Comparison of ENCODE assay signal across 25 cellular contexts in the genomic region with DNA sequence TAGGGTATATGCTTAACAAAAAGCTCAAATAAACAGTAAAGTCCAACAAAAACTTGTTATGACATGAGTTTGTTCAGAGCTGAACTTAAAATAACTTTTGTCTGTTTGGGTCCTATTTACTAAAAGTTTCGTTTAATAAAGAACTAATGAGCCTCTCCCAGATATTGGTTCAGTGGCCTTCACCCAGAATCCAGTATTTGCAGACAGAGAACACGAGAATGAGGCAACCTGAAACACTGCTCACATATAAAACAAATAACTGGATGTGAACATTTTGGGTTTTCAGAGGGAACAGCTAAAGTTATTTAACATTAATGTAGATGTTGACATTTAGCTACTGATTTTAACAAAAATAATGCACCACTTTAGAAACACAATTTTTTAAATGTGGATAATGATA.
DNase-seq lines count a peak whose midpoint lies in the region; ATAC-seq, FAIRE-seq and TF ChIP-seq lines count a peak whose summit lies in the region.
"Had no signal": no experiment of that assay in that cellular context is flagged by ENCODE, and none has a peak within 500 bp of the region (broad histone marks: within the 10 kb centered on the region; RNA-seq: fewer than 3 reads in every experiment).

No MANE protein-coding gene starts in this region.

- TF ChIP-seq EP300 in HepG2 (IDR thresholded peaks at IDR 0.05; ENCODE audit: low read depth in 2 of 2, low read length in 2 of 2) (no peak), HepG2 (CRISPR knock-in tag; IDR thresholded peaks at IDR 0.05; ENCODE audit: borderline replicate concordance) (no peak)

- no peaks in the 10 kb centered on the region for H4K20me1 ChIP-seq in HepG2 (ENCODE audit: insufficient read depth, low read length)
- H4K20me1 ChIP-seq in neural progenitor cell (ENCODE audit: low read depth) = no peaks in the 10 kb centered on the region
- H4K20me1 ChIP-seq: BLaER1 had no signal

- peaks cover 17% of the 10 kb centered on the region for H3F3A ChIP-seq in neural progenitor cell (ENCODE audit: low read depth)

- no peak overlapping the region for H3K27ac ChIP-seq in right lobe of liver
- no peak overlapping the region for H3K27ac ChIP-seq in HepG2 (ENCODE audit: extremely low read length, insufficient read depth, low read length)
- peak overlapping the region; percentile 75 for H3K27ac ChIP-seq in neural progenitor cell
- no peak overlapping the region for H3K27ac ChIP-seq in heart left ventricle
- H3K27ac ChIP-seq: 22Rv1, A549, BLaER1 had no signal

- ATAC-seq in right lobe of liver (peak; percentile 63 to 82 (median 66)), HepG2 (no peak), heart left ventricle (no peak)
- ATAC-seq: A549, GM12878 had no signal

- in situ Hi-C loops in HepG2 (cut with HindIII; ENCODE audit: extremely low pct_ligation_motif_present, low pct_unique_long_range_greater_than_20kb) = no loop called here

- H3K4me3 Mint-ChIP-seq in neural progenitor cell = no peak overlapping the region
- H3K4me3 Mint-ChIP-seq: CD14-positive monocyte; CD4-positive, alpha-beta memory T cell; CD4-positive, CD25-positive, alpha-beta regulatory T cell; CD8-positive, alpha-beta memory T cell had no signal

- H3K4me2 ChIP-seq in HepG2 (ENCODE audit: low read depth, low read length) (no peak overlapping the region), neural progenitor cell (no peak overlapping the region)
- H3K4me2 ChIP-seq: A549, BLaER1 had no signal

- FAIRE-seq in HepG2 (lab: Jason Lieb, UNC) = no peak
- FAIRE-seq: A549, GM12878, GM12892, GM18507 had no signal

- H3K9me3 Mint-ChIP-seq in neural progenitor cell = peaks cover 7% of the 10 kb centered on the region
- H3K9me3 Mint-ChIP-seq: CD14-positive monocyte had no signal

- H3K27ac Mint-ChIP-seq in neural progenitor cell = no peak overlapping the region
- H3K27ac Mint-ChIP-seq: CD14-positive monocyte; CD4-positive, alpha-beta memory T cell; CD4-positive, CD25-positive, alpha-beta regulatory T cell; CD8-positive, alpha-beta memory T cell had no signal

- H3K36me3 Mint-ChIP-seq in neural progenitor cell = peaks cover 2% of the 10 kb centered on the region
- H3K36me3 Mint-ChIP-seq: CD14-positive monocyte; CD4-positive, alpha-beta memory T cell; CD4-positive, CD25-positive, alpha-beta regulatory T cell; CD8-positive, alpha-beta memory T cell had no signal

- no peaks in the 10 kb centered on the region for H3K27me3 ChIP-seq in right lobe of liver
- no peaks in the 10 kb centered on the region for H3K27me3 ChIP-seq in HepG2 (ENCODE audit: control insufficient read depth in 1 of 2, insufficient read depth in 2 of 2, low read length in 2 of 2)
- no peaks in the 10 kb centered on the region for H3K27me3 ChIP-seq in neural progenitor cell
- no peaks in the 10 kb centered on the region for H3K27me3 ChIP-seq in heart left ventricle
- H3K27me3 ChIP-seq: BE2C, BLaER1 had no signal

- H3K4me3 ChIP-seq in right lobe of liver (no peak overlapping the region), HepG2 (replicated peaks in 1 of 3; ENCODE audit: insufficient read depth in 1 of 3, low read depth in 2 of 3, low read length in 3 of 3) (no peak overlapping the region), neural progenitor cell (no peak overlapping the region), heart left ventricle (no peak overlapping the region)
- H3K4me3 ChIP-seq: A549, BLaER1, GM12878 had no signal

- POLR2A ChIA-PET in HepG2 (lab: Yijun Ruan, JAX) = no interaction called here

- no peaks in the 10 kb centered on the region for H3K9me3 ChIP-seq in right lobe of liver
- no peaks in the 10 kb centered on the region for H3K9me3 ChIP-seq in HepG2 (ENCODE audit: low read length)
- peaks cover 14% of the 10 kb centered on the region for H3K9me3 ChIP-seq in neural progenitor cell (ENCODE audit: low read depth)
- H3K9me3 ChIP-seq in heart left ventricle = no peaks in the 10 kb centered on the region
- H3K9me3 ChIP-seq: A549, BE2C, BLaER1 had no signal

- intact Hi-C loops in right lobe of liver (cut with DNase I) (no loop called here), HepG2 (cut with micrococcal nuclease; ENCODE audit: unreplicated experiment) (no loop called here), heart left ventricle (cut with DNase I) (no loop called here)

- no peaks in the 10 kb centered on the region for H3K27me3 Mint-ChIP-seq in neural progenitor cell (ENCODE audit: insufficient read depth, low read depth)
- H3K27me3 Mint-ChIP-seq: CD4-positive, alpha-beta memory T cell; CD4-positive, CD25-positive, alpha-beta regulatory T cell; CD8-positive, alpha-beta memory T cell had no signal

- no peak overlapping the region for H2AFZ ChIP-seq in HepG2 (ENCODE audit: low read length)
- no peak overlapping the region for H2AFZ ChIP-seq in neural progenitor cell (replicated peaks)

- no peak for TF ChIP-seq RAD21 in HepG2 (CRISPR knock-in tag; IDR thresholded peaks at IDR 0.05)

- DNase-seq in right lobe of liver (no peak), HepG2 (ENCODE audit: low spot score) (no peak), neural progenitor cell (ENCODE audit: low spot score) (no peak), heart left ventricle (no peak), hypothalamus (lab: John Stamatoyannopoulos, UW) (no peak)
- DNase-seq: BE2C; C1 segment of cervical spinal cord; CD4-positive, alpha-beta memory T cell; CD4-positive, CD25-positive, alpha-beta regulatory T cell; CD8-positive, alpha-beta memory T cell; COR-L47; DMS 273 treated with DMSO at 0.1 percent for 48 hours; DMS153; DMS53; DMS79; DND-41; EL; GDM1 had no signal

- CTCF ChIA-PET in HepG2 (lab: Yijun Ruan, JAX; ENCODE audit: low intra/inter-chr PET ratio, low total read pairs) = no interaction called here

- H3K36me3 ChIP-seq in right lobe of liver (no peaks in the 10 kb centered on the region), HepG2 (replicated peaks in 1 of 2; ENCODE audit: control insufficient read depth in 1 of 2, insufficient read depth in 2 of 2, low read length in 2 of 2) (0 out of 5 replicates have a peak, but pooled peaks cover 0 to 3% of the 10 kb centered on the region in 2 experiments), neural progenitor cell (no peaks in the 10 kb centered on the region), heart left ventricle (no peaks in the 10 kb centered on the region)
- H3K36me3 ChIP-seq: BE2C, BLaER1 had no signal

- no peaks in the 10 kb centered on the region for H3K79me2 ChIP-seq in HepG2 (ENCODE audit: insufficient read depth, low read length)
- H3K79me2 ChIP-seq in neural progenitor cell (ENCODE audit: low read depth) = no peaks in the 10 kb centered on the region

- no TSS peak for BruUV-seq in HepG2 (replicated peaks; lab: Mats Ljungman, UMichigan)

- H3K4me1 ChIP-seq in right lobe of liver = peaks cover 0 to 13% (median 0%) of the 10 kb centered on the region in 4 donors
- H3K4me1 ChIP-seq in HepG2 (ENCODE audit: insufficient read depth, low read length) = peaks cover 12% of the 10 kb centered on the region
- H3K4me1 ChIP-seq in neural progenitor cell = peaks cover 24% of the 10 kb centered on the region
- no peaks in the 10 kb centered on the region for H3K4me1 ChIP-seq in heart left ventricle
- H3K4me1 ChIP-seq: A549, BE2C, BLaER1 had no signal

- TF ChIP-seq CTCF in right lobe of liver (IDR thresholded peaks at IDR 0.05) = no peak
- no peak for TF ChIP-seq CTCF in HepG2 (CRISPR knock-in tag; IDR thresholded peaks at IDR 0.05)
- TF ChIP-seq CTCF in neural progenitor cell (IDR thresholded peaks at IDR 0.05) = no peak
- TF ChIP-seq CTCF in heart left ventricle (IDR thresholded peaks at IDR 0.05) = no peak

- no peak overlapping the region for H3K9ac ChIP-seq in HepG2 (ENCODE audit: insufficient read depth, low read depth, low read length)
- H3K9ac ChIP-seq in neural progenitor cell = no peak overlapping the region
- H3K9ac ChIP-seq: BLaER1 had no signal

- H3K4me1 Mint-ChIP-seq in neural progenitor cell = no peaks in the 10 kb centered on the region
- H3K4me1 Mint-ChIP-seq: CD14-positive monocyte; CD4-positive, alpha-beta memory T cell; CD4-positive, CD25-positive, alpha-beta regulatory T cell; CD8-positive, alpha-beta memory T cell had no signal

- 20% methylated on average over 2 of the region's 2 CpGs for WGBS in right lobe of liver (ENCODE audit: insufficient coverage, low coverage, low lambda C conversion rate, missing lambda C conversion rate)
- 80% methylated on average over 2 of the region's 2 CpGs for whole genome bisulfite sequencing in HepG2 (ENCODE audit: low lambda C conversion rate)
- WGBS in heart left ventricle, 4 donors = 75 to 92% (median 83%) methylated on average over 2 of the region's 2 CpGs

- TF ChIP-seq POLR2A in right lobe of liver (IDR thresholded peaks at IDR 0.05) (no peak), HepG2 (IDR thresholded peaks at IDR 0.05; ENCODE audit: insufficient read depth in 1 of 2, low read depth in 2 of 2, low read length in 2 of 2) (no peak), heart left ventricle (IDR thresholded peaks at IDR 0.05) (no peak)

TF ChIP-seq in HepG2, 621 proteins besides CTCF, POLR2A, EP300 and RAD21 (continues in another document):
- TF ChIP-seq ZNF18 (CRISPR knock-in tag; IDR thresholded peaks at IDR 0.05; ENCODE audit: insufficient replicate concordance) (no peak), PRMT3 (CRISPR knock-in tag; IDR thresholded peaks at IDR 0.05; ENCODE audit: borderline replicate concordance, low read depth) (no peak), ZNF598 (CRISPR knock-in tag; IDR thresholded peaks at IDR 0.05; ENCODE audit: borderline replicate concordance) (no peak), POLR2AphosphoS5 (IDR thresholded peaks at IDR 0.05; ENCODE audit: low read depth, low read length) (no peak)

Comparison
In these comparisons a context has a peak if more than half of its experiments do, and no peak if none do; other contexts are left out.
1. ATAC-seq: peak in right lobe of liver (4 of 4); none in HepG2 (single experiment) and heart left ventricle (0 of 4).